Comparison of ENCODE assay signal across 1 cellular context in genomic region chr19:6737873-6738725, GRCh38.
TF ChIP-seq lines count a peak whose summit lies in the region.

No MANE protein-coding gene starts in this region.

TF ChIP-seq in HepG2, 621 proteins besides CTCF, POLR2A, EP300 and RAD21 (continued from another document and continues in another):
- 0 out of 2 replicates have a peak, but pooled peaks have one; percentile 12 for TF ChIP-seq HOMEZ (CRISPR knock-in tag; IDR thresholded peaks at IDR 0.05; ENCODE audit: low read depth)
- peak; percentile 19; the same call in 1 of the 2 replicates for TF ChIP-seq ZNF331 (CRISPR knock-in tag; IDR thresholded peaks at IDR 0.05)
- TF ChIP-seq GATAD2A (CRISPR knock-in tag; IDR thresholded peaks at IDR 0.05): peak; percentile 53; the same call in 1 of the 2 replicates
- no peak for TF ChIP-seq ZNF790 (CRISPR knock-in tag; IDR thresholded peaks at IDR 0.05; ENCODE audit: borderline replicate concordance)
- TF ChIP-seq FLYWCH1 (CRISPR knock-in tag; IDR thresholded peaks at IDR 0.05): no peak
- TF ChIP-seq MAX (IDR thresholded peaks at IDR 0.05): no peak
- peak; percentile 96 for TF ChIP-seq HCFC1 (IDR thresholded peaks at IDR 0.05; ENCODE audit: low read depth, low read length)
- TF ChIP-seq E2F1 (CRISPR knock-in tag; IDR thresholded peaks at IDR 0.05): no peak
- TF ChIP-seq ATF2 (CRISPR knock-in tag; IDR thresholded peaks at IDR 0.05): 0 out of 2 replicates have a peak, but pooled peaks have one; percentile 8
- no peak for TF ChIP-seq SMARCC2 (IDR thresholded peaks at IDR 0.05)
- TF ChIP-seq ZNF609 (CRISPR knock-in tag; IDR thresholded peaks at IDR 0.05; ENCODE audit: borderline replicate concordance): peak; percentile 6; the same call in 1 of the 2 replicates
- no peak; the same call in 1 of the 2 replicates for TF ChIP-seq EEA1 (CRISPR knock-in tag; IDR thresholded peaks at IDR 0.05; ENCODE audit: borderline replicate concordance)
- no peak for TF ChIP-seq ZNF281 (CRISPR knock-in tag; IDR thresholded peaks at IDR 0.05; ENCODE audit: borderline replicate concordance)
- no peak for TF ChIP-seq ZNF224 (CRISPR knock-in tag; IDR thresholded peaks at IDR 0.05)
- TF ChIP-seq FOSL1 (CRISPR knock-in tag; IDR thresholded peaks at IDR 0.05; ENCODE audit: borderline replicate concordance): no peak
- TF ChIP-seq CAMTA2 (CRISPR knock-in tag; IDR thresholded peaks at IDR 0.05; ENCODE audit: borderline replicate concordance): no peak
- no peak for TF ChIP-seq ZNF432 (CRISPR knock-in tag; IDR thresholded peaks at IDR 0.05; ENCODE audit: borderline replicate concordance)
- TF ChIP-seq CBFB (CRISPR knock-in tag; IDR thresholded peaks at IDR 0.05): no peak
- TF ChIP-seq ZBTB8A (CRISPR knock-in tag; IDR thresholded peaks at IDR 0.05; ENCODE audit: borderline replicate concordance, low read depth): no peak
- TF ChIP-seq ZNF740 (CRISPR knock-in tag; IDR thresholded peaks at IDR 0.05): no peak
- no peak for TF ChIP-seq CERS6 (CRISPR knock-in tag; IDR thresholded peaks at IDR 0.05)
- TF ChIP-seq KLF12 (CRISPR knock-in tag; IDR thresholded peaks at IDR 0.05; ENCODE audit: borderline replicate concordance): peak; percentile 34; the same call in 1 of the 2 replicates
- no peak for TF ChIP-seq NR3C1 (CRISPR knock-in tag; IDR thresholded peaks at IDR 0.05)
- no peak for TF ChIP-seq MAF1 (CRISPR knock-in tag; IDR thresholded peaks at IDR 0.05; ENCODE audit: borderline replicate concordance)
- TF ChIP-seq NFE2 (CRISPR knock-in tag; IDR thresholded peaks at IDR 0.05): no peak
- TF ChIP-seq SNRNP70 (IDR thresholded peaks at IDR 0.05; ENCODE audit: low read depth, low read length): no peak
- no peak for TF ChIP-seq ATF7 (IDR thresholded peaks at IDR 0.05)
- no peak for TF ChIP-seq ATF7 (CRISPR knock-in tag; IDR thresholded peaks at IDR 0.05)
- TF ChIP-seq TFDP2 (CRISPR knock-in tag; IDR thresholded peaks at IDR 0.05): peak; percentile 7; the same call in 1 of the 2 replicates
- TF ChIP-seq TFAP4 (IDR thresholded peaks at IDR 0.05; ENCODE audit: borderline replicate concordance, low read depth): peak; percentile 74; the same call in 1 of the 2 replicates
- TF ChIP-seq ZNF274 (CRISPR knock-in tag; IDR thresholded peaks at IDR 0.05): no peak
- no peak for TF ChIP-seq MNT (IDR thresholded peaks at IDR 0.05)
- no peak for TF ChIP-seq ZFYVE20 (CRISPR knock-in tag; IDR thresholded peaks at IDR 0.05; ENCODE audit: borderline replicate concordance, low read depth)
- no peak for TF ChIP-seq SIX4 (CRISPR knock-in tag; IDR thresholded peaks at IDR 0.05)
- TF ChIP-seq CSRNP2 (CRISPR knock-in tag; conservative IDR thresholded peaks at IDR 0.05; ENCODE audit: low read depth): no peak
- TF ChIP-seq REL (CRISPR knock-in tag; conservative IDR thresholded peaks at IDR 0.05): no peak
- TF ChIP-seq GMEB2 (CRISPR knock-in tag; IDR thresholded peaks at IDR 0.05; ENCODE audit: low read depth): no peak
- no peak for TF ChIP-seq JUND (CRISPR knock-in tag; IDR thresholded peaks at IDR 0.05)
- TF ChIP-seq KDM6A (CRISPR knock-in tag; IDR thresholded peaks at IDR 0.05; ENCODE audit: low read depth): no peak
- TF ChIP-seq ZNF3 (CRISPR knock-in tag; IDR thresholded peaks at IDR 0.05): no peak
